Comparison of ENCODE assay signal across 10 cellular contexts in the genomic region with DNA sequence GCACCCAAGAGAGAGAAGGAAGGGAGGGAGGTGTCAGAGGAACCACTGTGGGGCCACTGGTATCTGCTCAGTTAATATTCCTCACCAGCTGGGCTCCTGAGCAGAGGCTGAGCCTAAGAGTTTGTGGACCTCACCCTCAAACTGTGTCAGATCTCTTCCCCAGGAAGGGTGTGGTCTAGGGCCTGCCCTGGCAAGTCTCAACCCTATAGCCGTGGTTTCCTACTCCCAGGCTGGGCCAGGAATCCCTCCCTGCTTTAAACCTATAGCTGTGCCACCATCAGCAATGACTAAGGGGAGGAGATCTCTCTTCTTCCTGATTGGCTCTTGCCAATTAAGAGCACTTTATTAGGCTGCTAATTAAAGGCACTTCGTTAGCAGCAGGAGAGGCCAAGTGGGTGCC. TPM values are rescaled to one million over a fixed set of nuclear protein-coding genes. Genes with fewer than 3 reads are reported as not detected.
A peak's percentile ranks its signal among the peaks of the same experiment; 100 is the strongest.
DNase-seq lines count a peak whose midpoint lies in the region; ATAC-seq and TF ChIP-seq lines count a peak whose summit lies in the region.
"Had no signal": no experiment of that assay in that cellular context is flagged by ENCODE, and none has a peak within 500 bp of the region (broad histone marks: within the 10 kb centered on the region; RNA-seq: fewer than 3 reads in every experiment).

No MANE protein-coding gene starts in this region.

- H3K4me1 ChIP-seq in naive thymus-derived CD4-positive, alpha-beta T cell (ENCODE audit: control insufficient read depth in 2 of 2, insufficient read depth in 2 of 2, low read length in 2 of 2): peaks cover 9 to 10% of the 10 kb centered on the region in 2 donors

- no peak overlapping the region for H3K4me3 Mint-ChIP-seq in activated CD4-positive, alpha-beta T cell treated with anti-CD3 and anti-CD28 coated beads, Interleukin-2, amount 10 ng/mL, durations not matched to agents 7 days and 5 days
- H3K4me3 Mint-ChIP-seq in naive thymus-derived CD4-positive, alpha-beta T cell: peak overlapping the region in 1 of 10 donors; percentile 53
- H3K4me3 Mint-ChIP-seq: natural killer cell had no signal

- peak; percentile 37 for DNase-seq in activated CD4-positive, alpha-beta T cell treated with anti-CD3 and anti-CD28 coated beads, Interleukin-2, amount 10 ng/mL, durations not matched to agents 7 days and 5 days
- DNase-seq in activated CD4-positive, alpha-beta T cell treated with anti-CD3 and anti-CD28 coated beads, Interleukin-2, amount 50 U/mL, for 48 hours: no peak
- DNase-seq in KBM-7 (peak; percentile 43), WERI-Rb-1 (no peak), NCI-H774 (lab: John Stamatoyannopoulos, UW) (no peak)
- no peak for DNase-seq in naive thymus-derived CD4-positive, alpha-beta T cell
- DNase-seq: natural killer cell, NCI-H1417 treated with DMSO at 0.1 percent for 48 hours had no signal

- POLR2A ChIA-PET in activated CD4-positive, alpha-beta T cell treated with anti-CD3 and anti-CD28 coated beads, Interleukin-2, amount 10 ng/mL, durations not matched to agents 7 days and 5 days (lab: Charles Lee): no interaction called here
- POLR2A ChIA-PET in naive thymus-derived CD4-positive, alpha-beta T cell (lab: Charles Lee): no interaction called here

- H3K27me3 ChIP-seq in WERI-Rb-1 (ENCODE audit: insufficient read depth, low read depth, severe bottlenecking): no peaks in the 10 kb centered on the region
- no peaks in the 10 kb centered on the region for H3K27me3 ChIP-seq in naive thymus-derived CD4-positive, alpha-beta T cell (ENCODE audit: control insufficient read depth in 2 of 2, insufficient read depth in 2 of 2, low read length in 2 of 2)

- CTCF ChIA-PET in activated CD4-positive, alpha-beta T cell treated with anti-CD3 and anti-CD28 coated beads, Interleukin-2, amount 10 ng/mL, durations not matched to agents 7 days and 5 days (lab: Charles Lee): interaction anchor here (1.1 to 1.2 kb wide), 2 partner anchors 10 to 11 kb away, joined by 3 to 5 read pairs; no protein-coding TSS in a partner anchor
- CTCF ChIA-PET in naive thymus-derived CD4-positive, alpha-beta T cell (lab: Charles Lee): interaction anchor here (1.3 kb wide), 1 partner anchor 20 kb away, joined by 4 read pairs; no protein-coding TSS in a partner anchor

- H3K4me1 Mint-ChIP-seq in activated CD4-positive, alpha-beta T cell treated with anti-CD3 and anti-CD28 coated beads, Interleukin-2, amount 10 ng/mL, durations not matched to agents 7 days and 5 days: peaks cover 28% of the 10 kb centered on the region
- H3K4me1 Mint-ChIP-seq in naive thymus-derived CD4-positive, alpha-beta T cell: peaks cover 7 to 25% (median 22%) of the 10 kb centered on the region in 7 donors

- no peak for TF ChIP-seq CTCF in WERI-Rb-1 (IDR thresholded peaks at IDR 0.05; ENCODE audit: low read depth, low read length)

- peaks cover 5% of the 10 kb centered on the region for H3K36me3 Mint-ChIP-seq in activated CD4-positive, alpha-beta T cell treated with anti-CD3 and anti-CD28 coated beads, Interleukin-2, amount 10 ng/mL, durations not matched to agents 7 days and 5 days (ENCODE audit: low read depth)
- H3K36me3 Mint-ChIP-seq in naive thymus-derived CD4-positive, alpha-beta T cell: peaks cover 0 to 17% (median 11%) of the 10 kb centered on the region in 5 donors

- no peaks in the 10 kb centered on the region for H3K27me3 Mint-ChIP-seq in activated CD4-positive, alpha-beta T cell treated with anti-CD3 and anti-CD28 coated beads, Interleukin-2, amount 10 ng/mL, durations not matched to agents 7 days and 5 days
- H3K27me3 Mint-ChIP-seq in naive thymus-derived CD4-positive, alpha-beta T cell: peaks cover 0 to 9% (median 0%) of the 10 kb centered on the region in 5 donors

- peak; percentile 42 for ATAC-seq in naive thymus-derived CD4-positive, alpha-beta T cell
- ATAC-seq in GM21381 (IDR thresholded peaks at IDR 0.05; ENCODE audit: unreplicated experiment): no peak
- no peak for ATAC-seq in GM18511 (IDR thresholded peaks at IDR 0.05; ENCODE audit: unreplicated experiment)

- intact Hi-C loops in naive thymus-derived CD4-positive, alpha-beta T cell (cut with micrococcal nuclease): no loop called here

- H3K36me3 ChIP-seq in WERI-Rb-1: peaks cover 17% of the 10 kb centered on the region
- H3K36me3 ChIP-seq in naive thymus-derived CD4-positive, alpha-beta T cell (ENCODE audit: control insufficient read depth in 2 of 3, insufficient read depth in 3 of 3, low read length in 3 of 3): peaks cover 0 to 16% (median 0%) of the 10 kb centered on the region in 3 experiments

- H3K9me3 Mint-ChIP-seq in activated CD4-positive, alpha-beta T cell treated with anti-CD3 and anti-CD28 coated beads, Interleukin-2, amount 10 ng/mL, durations not matched to agents 7 days and 5 days: no peaks in the 10 kb centered on the region
- H3K9me3 Mint-ChIP-seq in naive thymus-derived CD4-positive, alpha-beta T cell: no peaks in the 10 kb centered on the region
- H3K9me3 Mint-ChIP-seq: natural killer cell had no signal

- H3K27ac Mint-ChIP-seq in activated CD4-positive, alpha-beta T cell treated with anti-CD3 and anti-CD28 coated beads, Interleukin-2, amount 10 ng/mL, durations not matched to agents 7 days and 5 days: peak overlapping the region; percentile 86
- H3K27ac Mint-ChIP-seq in naive thymus-derived CD4-positive, alpha-beta T cell: peak overlapping the region in 3 of 9 donors; percentile 4 to 71 (median 19)

- H3K27ac ChIP-seq in WERI-Rb-1: 0 out of 2 replicates have a peak overlapping the region, but pooled peaks have one; percentile 8
- no peak overlapping the region for H3K27ac ChIP-seq in naive thymus-derived CD4-positive, alpha-beta T cell (ENCODE audit: low read depth, low read length)

- H3K9me3 ChIP-seq in WERI-Rb-1 (ENCODE audit: severe bottlenecking): no peaks in the 10 kb centered on the region
- H3K9me3 ChIP-seq in naive thymus-derived CD4-positive, alpha-beta T cell (ENCODE audit: control insufficient read depth in 2 of 3, low read length in 3 of 3): no peaks in the 10 kb centered on the region

- no peak overlapping the region for H3K4me3 ChIP-seq in WERI-Rb-1 (ENCODE audit: low read depth, low read length)
- no peak overlapping the region for H3K4me3 ChIP-seq in naive thymus-derived CD4-positive, alpha-beta T cell (ENCODE audit: low read length)

- in situ Hi-C loops in KBM-7 (cut with MboI; ENCODE audit: low pct_unique_long_range_greater_than_20kb, low sequenced_read_pairs): loop anchor here (25.0 kb wide), 1 partner anchor 271 kb away; no protein-coding TSS in a partner anchor

RNA-seq across cellular contexts. Expression of gene POLL, which starts 29.9 kb away (rescaled TPM):
- total RNA-seq in activated CD4-positive, alpha-beta T cell treated with anti-CD3 and anti-CD28 coated beads, Interleukin-2, amount 10 ng/mL, durations not matched to agents 7 days and 5 days: 10 to 100 TPM; 26.5 to 35.3 TPM
- 10 to 100 TPM; 34.9 to 65.8 (median 38.8) TPM for total RNA-seq in naive thymus-derived CD4-positive, alpha-beta T cell
- polyA plus RNA-seq in naive thymus-derived CD4-positive, alpha-beta T cell: 10 to 100 TPM; 16.4 to 18.9 TPM

RNA-seq across cellular contexts. Expression of gene DPCD, which starts 29.9 kb away (rescaled TPM):
- total RNA-seq in activated CD4-positive, alpha-beta T cell treated with anti-CD3 and anti-CD28 coated beads, Interleukin-2, amount 10 ng/mL, durations not matched to agents 7 days and 5 days: 1 to 10 TPM; 2.9 to 3.1 TPM
- total RNA-seq in naive thymus-derived CD4-positive, alpha-beta T cell: 1 to 10 TPM in 3 of 5 experiments, under 1 TPM in 2; 0.64 to 3.6 (median 1.3) TPM
- polyA plus RNA-seq in naive thymus-derived CD4-positive, alpha-beta T cell: 1 to 10 TPM; 2.4 to 2.6 TPM

Comparison
In these comparisons a context has a peak if more than half of its experiments do, and no peak if none do; other contexts are left out.
1. DNase-seq: peak in activated CD4-positive, alpha-beta T cell treated with anti-CD3 and anti-CD28 coated beads, Interleukin-2, amount 10 ng/mL, durations not matched to agents 7 days and 5 days (single experiment) and KBM-7 (single experiment); none in activated CD4-positive, alpha-beta T cell treated with anti-CD3 and anti-CD28 coated beads, Interleukin-2, amount 50 U/mL, for 48 hours (0 of 2), WERI-Rb-1 (single experiment), naive thymus-derived CD4-positive, alpha-beta T cell (0 of 9) and NCI-H774 (single experiment).